ENCODE assay signal across 2 cellular contexts in the genomic region with DNA sequence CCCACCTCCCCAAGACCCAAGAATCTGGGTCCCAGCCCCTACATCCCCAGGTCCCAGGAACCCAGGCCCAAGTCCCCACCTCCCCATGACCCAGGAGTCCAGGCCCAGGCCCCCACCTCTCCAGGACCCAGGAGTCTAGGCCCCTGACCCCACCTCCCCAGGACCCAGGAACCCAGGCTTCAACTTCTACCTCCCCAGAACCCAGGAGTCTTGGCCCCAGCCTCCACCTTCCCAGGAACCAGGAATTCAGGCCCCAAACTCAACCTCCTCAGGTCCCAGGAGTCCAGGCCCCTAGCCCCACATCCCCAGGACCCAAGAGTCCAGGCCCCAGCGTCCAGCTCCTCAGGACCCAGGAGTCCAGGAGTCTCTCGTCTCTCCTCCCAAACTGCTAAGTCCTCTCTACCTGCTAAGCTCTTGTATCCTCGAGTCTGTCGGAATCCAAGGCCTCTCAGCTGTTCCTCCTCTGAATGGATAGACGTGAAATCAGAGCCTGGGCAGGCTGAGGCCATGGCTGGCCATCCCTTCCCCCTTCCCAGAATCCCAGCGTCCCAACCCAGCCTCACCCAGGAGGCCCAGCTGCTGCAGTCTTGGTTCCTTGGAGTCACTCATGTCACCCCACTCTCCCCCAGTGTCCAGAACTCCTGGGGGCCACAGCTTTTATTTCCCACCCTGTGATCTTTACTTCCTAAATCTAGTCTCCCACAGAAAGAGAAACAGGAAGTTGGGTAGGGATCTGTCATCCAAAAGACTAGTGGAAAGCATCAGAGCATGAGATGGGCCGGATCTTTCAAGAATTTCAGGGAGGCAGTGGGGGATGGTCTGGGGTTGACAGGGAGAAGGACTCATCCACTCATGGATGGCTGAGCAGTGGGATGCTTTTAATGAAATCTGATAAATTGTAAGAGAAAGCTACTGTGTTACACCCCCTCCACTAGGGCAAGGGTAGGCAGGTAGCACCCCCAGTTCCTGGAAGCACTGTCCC.
A peak's percentile ranks its signal among the peaks of the same experiment; 100 is the strongest.
TF ChIP-seq lines count a peak whose summit lies in the region.

A gene with protein sequence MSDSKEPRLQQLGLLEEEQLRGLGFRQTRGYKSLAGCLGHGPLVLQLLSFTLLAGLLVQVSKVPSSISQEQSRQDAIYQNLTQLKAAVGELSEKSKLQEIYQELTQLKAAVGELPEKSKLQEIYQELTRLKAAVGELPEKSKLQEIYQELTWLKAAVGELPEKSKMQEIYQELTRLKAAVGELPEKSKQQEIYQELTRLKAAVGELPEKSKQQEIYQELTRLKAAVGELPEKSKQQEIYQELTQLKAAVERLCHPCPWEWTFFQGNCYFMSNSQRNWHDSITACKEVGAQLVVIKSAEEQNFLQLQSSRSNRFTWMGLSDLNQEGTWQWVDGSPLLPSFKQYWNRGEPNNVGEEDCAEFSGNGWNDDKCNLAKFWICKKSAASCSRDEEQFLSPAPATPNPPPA (minus strand): TSS at position 632 of the 982 bp plus-strand sequence. CDS start 23 bp downstream, at position 609.

TF ChIP-seq in HepG2, 621 proteins besides CTCF, POLR2A, EP300 and RAD21:
- TF ChIP-seq ZNF776 (CRISPR knock-in tag; IDR thresholded peaks at IDR 0.05) (no peak), NCOA2 (CRISPR knock-in tag; IDR thresholded peaks at IDR 0.05) (no peak), THYN1 (CRISPR knock-in tag; IDR thresholded peaks at IDR 0.05; ENCODE audit: borderline replicate concordance, low read depth) (no peak), RBM39 (IDR thresholded peaks at IDR 0.05; ENCODE audit: low read depth, low read length, poor library complexity, severe bottlenecking) (no peak), ZNF549 (CRISPR knock-in tag; IDR thresholded peaks at IDR 0.05) (no peak), NONO (IDR thresholded peaks at IDR 0.05) (no peak), NONO (CRISPR knock-in tag; conservative IDR thresholded peaks at IDR 0.05) (no peak), DMAP1 (CRISPR knock-in tag; IDR thresholded peaks at IDR 0.05) (no peak), ZBTB14 (CRISPR knock-in tag; IDR thresholded peaks at IDR 0.05) (no peak), SRY (CRISPR knock-in tag; IDR thresholded peaks at IDR 0.05) (no peak), ZNF33B (CRISPR knock-in tag; IDR thresholded peaks at IDR 0.05) (no peak), ZNF672 (CRISPR knock-in tag; IDR thresholded peaks at IDR 0.05) (no peak), SP2 (CRISPR knock-in tag; IDR thresholded peaks at IDR 0.05) (no peak), ZNF614 (CRISPR knock-in tag; IDR thresholded peaks at IDR 0.05; ENCODE audit: borderline replicate concordance) (no peak), ZFP1 (CRISPR knock-in tag; IDR thresholded peaks at IDR 0.05) (no peak), ZNF543 (CRISPR knock-in tag; IDR thresholded peaks at IDR 0.05) (no peak)
- TF ChIP-seq, protein P1, sequence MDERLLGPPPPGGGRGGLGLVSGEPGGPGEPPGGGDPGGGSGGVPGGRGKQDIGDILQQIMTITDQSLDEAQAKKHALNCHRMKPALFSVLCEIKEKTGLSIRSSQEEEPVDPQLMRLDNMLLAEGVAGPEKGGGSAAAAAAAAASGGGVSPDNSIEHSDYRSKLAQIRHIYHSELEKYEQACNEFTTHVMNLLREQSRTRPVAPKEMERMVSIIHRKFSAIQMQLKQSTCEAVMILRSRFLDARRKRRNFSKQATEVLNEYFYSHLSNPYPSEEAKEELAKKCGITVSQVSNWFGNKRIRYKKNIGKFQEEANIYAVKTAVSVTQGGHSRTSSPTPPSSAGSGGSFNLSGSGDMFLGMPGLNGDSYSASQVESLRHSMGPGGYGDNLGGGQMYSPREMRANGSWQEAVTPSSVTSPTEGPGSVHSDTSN (CRISPR knock-in tag; IDR thresholded peaks at IDR 0.05), result no peak
- TF ChIP-seq, protein P2, sequence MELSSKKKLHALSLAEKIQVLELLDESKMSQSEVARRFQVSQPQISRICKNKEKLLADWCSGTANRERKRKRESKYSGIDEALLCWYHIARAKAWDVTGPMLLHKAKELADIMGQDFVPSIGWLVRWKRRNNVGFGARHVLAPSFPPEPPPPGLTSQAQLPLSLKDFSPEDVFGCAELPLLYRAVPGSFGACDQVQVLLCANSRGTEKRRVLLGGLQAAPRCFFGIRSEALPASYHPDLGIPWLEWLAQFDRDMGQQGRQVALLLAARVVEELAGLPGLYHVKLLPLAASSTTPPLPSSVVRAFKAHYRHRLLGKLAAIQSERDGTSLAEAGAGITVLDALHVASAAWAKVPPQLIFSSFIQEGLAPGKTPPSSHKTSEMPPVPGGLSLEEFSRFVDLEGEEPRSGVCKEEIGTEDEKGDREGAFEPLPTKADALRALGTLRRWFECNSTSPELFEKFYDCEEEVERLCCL (CRISPR knock-in tag; IDR thresholded peaks at IDR 0.05; ENCODE audit: borderline replicate concordance), result no peak
- TF ChIP-seq, protein P3, sequence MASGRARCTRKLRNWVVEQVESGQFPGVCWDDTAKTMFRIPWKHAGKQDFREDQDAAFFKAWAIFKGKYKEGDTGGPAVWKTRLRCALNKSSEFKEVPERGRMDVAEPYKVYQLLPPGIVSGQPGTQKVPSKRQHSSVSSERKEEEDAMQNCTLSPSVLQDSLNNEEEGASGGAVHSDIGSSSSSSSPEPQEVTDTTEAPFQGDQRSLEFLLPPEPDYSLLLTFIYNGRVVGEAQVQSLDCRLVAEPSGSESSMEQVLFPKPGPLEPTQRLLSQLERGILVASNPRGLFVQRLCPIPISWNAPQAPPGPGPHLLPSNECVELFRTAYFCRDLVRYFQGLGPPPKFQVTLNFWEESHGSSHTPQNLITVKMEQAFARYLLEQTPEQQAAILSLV (CRISPR knock-in tag; IDR thresholded peaks at IDR 0.05; ENCODE audit: borderline replicate concordance), result no peak
TF ChIP-seq in HepG2: peak in this region for 0.

TF ChIP-seq in K562, 482 proteins besides CTCF, POLR2A, EP300 and RAD21:
- TF ChIP-seq, protein P4, sequence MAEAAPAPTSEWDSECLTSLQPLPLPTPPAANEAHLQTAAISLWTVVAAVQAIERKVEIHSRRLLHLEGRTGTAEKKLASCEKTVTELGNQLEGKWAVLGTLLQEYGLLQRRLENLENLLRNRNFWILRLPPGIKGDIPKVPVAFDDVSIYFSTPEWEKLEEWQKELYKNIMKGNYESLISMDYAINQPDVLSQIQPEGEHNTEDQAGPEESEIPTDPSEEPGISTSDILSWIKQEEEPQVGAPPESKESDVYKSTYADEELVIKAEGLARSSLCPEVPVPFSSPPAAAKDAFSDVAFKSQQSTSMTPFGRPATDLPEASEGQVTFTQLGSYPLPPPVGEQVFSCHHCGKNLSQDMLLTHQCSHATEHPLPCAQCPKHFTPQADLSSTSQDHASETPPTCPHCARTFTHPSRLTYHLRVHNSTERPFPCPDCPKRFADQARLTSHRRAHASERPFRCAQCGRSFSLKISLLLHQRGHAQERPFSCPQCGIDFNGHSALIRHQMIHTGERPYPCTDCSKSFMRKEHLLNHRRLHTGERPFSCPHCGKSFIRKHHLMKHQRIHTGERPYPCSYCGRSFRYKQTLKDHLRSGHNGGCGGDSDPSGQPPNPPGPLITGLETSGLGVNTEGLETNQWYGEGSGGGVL (CRISPR knock-in tag; IDR thresholded peaks at IDR 0.05), result no peak
- peak; percentile 10; the same call in 1 of the 2 replicates for TF ChIP-seq SPI1 (IDR thresholded peaks at IDR 0.05; ENCODE audit: borderline replicate concordance, low read depth, low read length)
TF ChIP-seq in K562: peak in this region for 1.
